In the genomic region with DNA sequence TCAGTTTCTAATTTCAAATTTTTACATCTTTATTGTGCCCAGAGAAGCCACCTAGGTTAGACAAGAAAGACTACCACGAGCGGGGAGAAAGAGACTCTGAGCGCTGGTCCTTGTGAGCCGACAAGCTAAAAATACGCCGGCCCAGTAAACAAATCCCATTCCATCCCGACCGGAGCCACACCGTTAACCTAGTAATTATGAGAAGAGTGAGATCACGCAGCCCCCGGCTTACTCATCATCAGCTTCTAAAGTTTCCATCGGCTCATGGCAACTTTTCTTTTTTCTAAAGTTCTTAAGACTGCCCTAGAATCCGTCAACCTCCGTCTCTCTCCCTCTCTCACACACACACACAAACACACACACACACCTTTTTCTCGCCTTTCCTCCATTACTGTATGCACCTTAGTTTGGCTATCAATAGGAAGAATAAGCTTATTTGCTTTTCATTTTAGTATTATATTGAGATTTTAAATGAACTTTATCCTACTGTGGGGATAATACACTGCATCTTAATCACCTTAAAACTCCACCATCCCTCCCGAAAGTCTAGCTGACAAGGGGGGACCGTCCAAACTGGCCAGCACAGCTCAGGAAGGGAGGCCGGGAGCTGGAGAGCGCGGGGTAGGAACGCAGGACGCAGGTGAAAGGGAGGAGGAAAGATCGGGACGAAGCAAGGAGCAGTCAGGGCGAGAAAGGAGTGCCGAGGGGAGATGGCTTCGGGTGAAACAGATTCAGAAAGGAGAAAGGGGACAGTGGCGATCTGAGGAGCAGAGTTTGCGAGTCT, we compare ENCODE assay signal across 7 cellular contexts. TPM values are rescaled to one million over a fixed set of nuclear protein-coding genes. Genes with fewer than 3 reads are reported as not detected.
A peak's percentile ranks its signal among the peaks of the same experiment; 100 is the strongest.
DNase-seq lines count a peak whose midpoint lies in the region; ATAC-seq, FAIRE-seq and TF ChIP-seq lines count a peak whose summit lies in the region.

No MANE protein-coding gene starts in this region.

- H3K9me3 Mint-ChIP-seq in activated naive CD8-positive, alpha-beta T cell treated with anti-CD3 and anti-CD28 coated beads for 36 hours: no peaks in the 10 kb centered on the region

- H3K4me1 Mint-ChIP-seq in activated naive CD8-positive, alpha-beta T cell treated with anti-CD3 and anti-CD28 coated beads for 36 hours: peaks cover 37% of the 10 kb centered on the region

- H3K27me3 ChIP-seq in cardiac muscle cell (no peaks in the 10 kb centered on the region), pancreas (no peaks in the 10 kb centered on the region), transverse colon (no peaks in the 10 kb centered on the region)

- H3K27ac ChIP-seq in cardiac muscle cell: peak overlapping the region; percentile 97
- peak overlapping the region; percentile 82 to 97 (median 90) for H3K27ac ChIP-seq in pancreas
- peak overlapping the region; percentile 95 to 98 (median 96) for H3K27ac ChIP-seq in transverse colon

- H3K4me3 ChIP-seq in cardiac muscle cell: peak overlapping the region; percentile 94
- H3K4me3 ChIP-seq in pancreas: peak overlapping the region; percentile 62 to 94 (median 88)
- peak overlapping the region; percentile 82 to 95 (median 86) for H3K4me3 ChIP-seq in transverse colon

- H3K27ac Mint-ChIP-seq in activated naive CD8-positive, alpha-beta T cell treated with anti-CD3 and anti-CD28 coated beads for 36 hours: peak overlapping the region; percentile 99

- TF ChIP-seq POLR2A in transverse colon (IDR thresholded peaks at IDR 0.05): no peak

- FAIRE-seq in GM19239 (lab: Jason Lieb, UNC) (peak; percentile 52), pancreas (lab: Jason Lieb, UNC) (no peak)

- H3K4me3 Mint-ChIP-seq in activated naive CD8-positive, alpha-beta T cell treated with anti-CD3 and anti-CD28 coated beads for 36 hours: peak overlapping the region; percentile 99

- intact Hi-C loops in pancreas (cut with DNase I): no loop called here
- intact Hi-C loops in transverse colon (cut with DNase I; ENCODE audit: low total_unique reads): loop anchor here (2.0 kb wide), 1 partner anchor 47 kb away; no protein-coding TSS in a partner anchor

- no peaks in the 10 kb centered on the region for H3K36me3 ChIP-seq in cardiac muscle cell
- H3K36me3 ChIP-seq in pancreas: no peaks in the 10 kb centered on the region
- no peaks in the 10 kb centered on the region for H3K36me3 ChIP-seq in transverse colon

- TF ChIP-seq EP300 in transverse colon (IDR thresholded peaks at IDR 0.05; ENCODE audit: low read depth): no peak

- peaks cover 30% of the 10 kb centered on the region for H3K36me3 Mint-ChIP-seq in activated naive CD8-positive, alpha-beta T cell treated with anti-CD3 and anti-CD28 coated beads for 36 hours

- peaks cover 24% of the 10 kb centered on the region for H3K4me1 ChIP-seq in cardiac muscle cell (ENCODE audit: low read depth)
- peaks cover 10 to 31% (median 15%) of the 10 kb centered on the region in 3 donors for H3K4me1 ChIP-seq in pancreas
- H3K4me1 ChIP-seq in transverse colon: peaks cover 4 to 52% (median 24%) of the 10 kb centered on the region in 4 donors

- WGBS in pancreas, 2 donors: 0% methylated on average over 29 of the region's 29 CpGs
- 0 to 1% methylated on average over 18 to 29 of the region's 29 CpGs for WGBS in transverse colon (ENCODE audit: low coverage in 1 of 2), 2 donors

- ATAC-seq in HG03571 (IDR thresholded peaks at IDR 0.05; ENCODE audit: unreplicated experiment) (peak; percentile 27), pancreas (peak; percentile 61 to 72 (median 65))

- no peak for TF ChIP-seq CTCF in cardiac muscle cell (IDR thresholded peaks at IDR 0.05; ENCODE audit: low read depth, low read length)
- TF ChIP-seq CTCF in pancreas (IDR thresholded peaks at IDR 0.05): no peak
- TF ChIP-seq CTCF in transverse colon (IDR thresholded peaks at IDR 0.05): no peak

- in situ Hi-C loops in transverse colon (cut with MboI; ENCODE audit: low pct_ligation_motif_present in 1 of 4, low pct_unique_long_range_greater_than_20kb in 1 of 4, low sequenced_read_pairs in 3 of 4): no loop called here

- H3K9me3 ChIP-seq in cardiac muscle cell (ENCODE audit: low read depth): no peaks in the 10 kb centered on the region
- no peaks in the 10 kb centered on the region for H3K9me3 ChIP-seq in pancreas
- no peaks in the 10 kb centered on the region for H3K9me3 ChIP-seq in transverse colon

- DNase-seq in GM19239 (ENCODE audit: insufficient read length, low spot score) (no peak), SK-N-DZ (ENCODE audit: low spot score) (peak; percentile 64), cardiac muscle cell (ENCODE audit: low read depth in 1 of 2, low spot score in 1 of 2) (peak; percentile 67 to 76), pancreas (peak in 5 of 6 donors; percentile 18 to 57 (median 52)), transverse colon (peak; percentile 36)
- peak; percentile 57 for DNase-seq in activated naive CD8-positive, alpha-beta T cell treated with anti-CD3 and anti-CD28 coated beads for 36 hours

- peaks cover 5% of the 10 kb centered on the region for H3K27me3 Mint-ChIP-seq in activated naive CD8-positive, alpha-beta T cell treated with anti-CD3 and anti-CD28 coated beads for 36 hours

RNA-seq across cellular contexts. Expression of a gene that starts 0.7 kb away (rescaled TPM):
- polyA plus RNA-seq in SK-N-DZ (2014; cell fraction: cytosol; rRNA removed): 3.8 and 4.3 TPM in 2 replicates
- 2.4 and 3.9 TPM in 2 replicates for polyA plus RNA-seq in SK-N-DZ (2014; cell fraction: nucleus; rRNA removed)
- 10 to 100 TPM; 21.9 to 23.2 TPM for total RNA-seq in activated naive CD8-positive, alpha-beta T cell treated with anti-CD3 and anti-CD28 coated beads for 36 hours
- total RNA-seq in cardiac muscle cell (9.7 and 16.4 TPM in 2 replicates), pancreas (10 to 100 TPM in 3 of 6 donors, 1 to 10 TPM in 3; 8.0 to 16.9 (median 9.9) TPM), transverse colon (10 to 100 TPM; 11.3 to 26.8 (median 25.5) TPM)
- polyA plus RNA-seq in cardiac muscle cell (3.1 and 5.1 TPM in 2 replicates), pancreas (1 to 10 TPM; 2.6 to 4.0 TPM)

RNA-seq across cellular contexts. Expression of a gene that starts 57.8 kb away (rescaled TPM):
- polyA plus RNA-seq in SK-N-DZ (2014; cell fraction: cytosol; rRNA removed): 62.6 and 68.1 TPM in 2 replicates
- polyA plus RNA-seq in SK-N-DZ (2014; cell fraction: nucleus; rRNA removed): 150 and 153 TPM in 2 replicates
- total RNA-seq in activated naive CD8-positive, alpha-beta T cell treated with anti-CD3 and anti-CD28 coated beads for 36 hours: 10 to 100 TPM; 22.9 to 23.0 TPM
- total RNA-seq in cardiac muscle cell: 46.6 and 53.4 TPM in 2 replicates
- 70.4 and 71.2 TPM in 2 replicates for polyA plus RNA-seq in cardiac muscle cell
- total RNA-seq in pancreas: 10 to 100 TPM in 3 of 6 donors, 1 to 10 TPM in 3; 7.4 to 18.7 (median 10.0) TPM
- polyA plus RNA-seq in pancreas: 10 to 100 TPM; 14.9 to 23.7 TPM
- 10 to 100 TPM; 16.1 to 47.5 (median 34.7) TPM for total RNA-seq in transverse colon
